1 cellular context compared by ENCODE assay signal in the genomic region with DNA sequence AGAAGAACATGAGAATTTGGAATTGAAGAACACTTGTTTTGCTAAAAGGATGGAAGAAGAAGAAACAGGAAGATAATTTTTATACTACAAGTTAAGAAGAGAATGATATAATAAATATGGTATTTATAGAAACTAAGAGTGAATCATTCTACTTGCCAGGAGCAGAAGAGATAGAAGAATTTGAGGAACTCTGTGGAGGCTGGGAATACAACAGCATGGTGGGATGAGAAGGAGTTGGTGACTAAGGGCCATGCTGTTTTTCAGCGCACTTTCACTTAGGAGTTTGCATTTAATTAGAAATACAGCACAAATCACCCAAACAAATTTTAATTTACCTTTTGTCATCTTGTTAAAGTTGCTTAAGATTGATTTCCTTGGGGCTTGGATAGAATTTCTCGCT.
TF ChIP-seq lines count a peak whose summit lies in the region.

No MANE protein-coding gene starts in this region.

TF ChIP-seq in SK-N-SH, 30 proteins besides CTCF, POLR2A, EP300 and RAD21 (continued from another document):
- TF ChIP-seq, protein P1, sequence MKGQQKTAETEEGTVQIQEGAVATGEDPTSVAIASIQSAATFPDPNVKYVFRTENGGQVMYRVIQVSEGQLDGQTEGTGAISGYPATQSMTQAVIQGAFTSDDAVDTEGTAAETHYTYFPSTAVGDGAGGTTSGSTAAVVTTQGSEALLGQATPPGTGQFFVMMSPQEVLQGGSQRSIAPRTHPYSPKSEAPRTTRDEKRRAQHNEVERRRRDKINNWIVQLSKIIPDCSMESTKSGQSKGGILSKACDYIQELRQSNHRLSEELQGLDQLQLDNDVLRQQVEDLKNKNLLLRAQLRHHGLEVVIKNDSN (IDR thresholded peaks at IDR 0.05; ENCODE audit: borderline replicate concordance, low read depth): no peak
- TF ChIP-seq, protein P2, sequence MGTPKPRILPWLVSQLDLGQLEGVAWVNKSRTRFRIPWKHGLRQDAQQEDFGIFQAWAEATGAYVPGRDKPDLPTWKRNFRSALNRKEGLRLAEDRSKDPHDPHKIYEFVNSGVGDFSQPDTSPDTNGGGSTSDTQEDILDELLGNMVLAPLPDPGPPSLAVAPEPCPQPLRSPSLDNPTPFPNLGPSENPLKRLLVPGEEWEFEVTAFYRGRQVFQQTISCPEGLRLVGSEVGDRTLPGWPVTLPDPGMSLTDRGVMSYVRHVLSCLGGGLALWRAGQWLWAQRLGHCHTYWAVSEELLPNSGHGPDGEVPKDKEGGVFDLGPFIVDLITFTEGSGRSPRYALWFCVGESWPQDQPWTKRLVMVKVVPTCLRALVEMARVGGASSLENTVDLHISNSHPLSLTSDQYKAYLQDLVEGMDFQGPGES (IDR thresholded peaks at IDR 0.05; ENCODE audit: low read depth, low read length): no peak
- TF ChIP-seq TCF12 (IDR thresholded peaks at IDR 0.05) (peak; percentile 30; the same call in 1 of the 2 replicates), JUND (IDR thresholded peaks at IDR 0.05) (peak; percentile 64), TAF1 (IDR thresholded peaks at IDR 0.05; ENCODE audit: borderline replicate concordance, low read depth, low read length) (no peak)
